ENCODE assay signal across 1 cellular context in genomic region chr4:121785479-121785878, GRCh38.
TF ChIP-seq lines count a peak whose summit lies in the region.

No MANE protein-coding gene starts in this region.

TF ChIP-seq in HepG2, 621 proteins besides CTCF, POLR2A, EP300 and RAD21:
- TF ChIP-seq MED13 (CRISPR knock-in tag; IDR thresholded peaks at IDR 0.05), result no peak
